14 cellular contexts compared by ENCODE assay signal in genomic region chr13:71603255-71603654, GRCh38.
"Had no signal": no experiment of that assay in that cellular context is flagged by ENCODE, and none has a peak within 500 bp of the region (broad histone marks: within the 10 kb centered on the region; RNA-seq: fewer than 3 reads in every experiment).

No MANE protein-coding gene starts in this region.

- DNase-seq: cortex of kidney; dorsolateral prefrontal cortex; effector CD8-positive, alpha-beta T cell; foreskin melanocyte; heart right ventricle; hypothalamus; islet precursor cell; mammary epithelial cell; naive thymus-derived CD4-positive, alpha-beta T cell; stimulated activated CD4-positive, alpha-beta T cell treated with anti-CD3 and anti-CD28 coated beads, Interleukin-2, amount 100 ng/mL, for 24 hours; stimulated activated CD4-positive, alpha-beta T cell treated with anti-CD3 and anti-CD28 coated beads, Interleukin-4, amount 100 ng/mL, for 4 hours; stimulated activated naive B cell treated with anti-CD40 and anti-IgM and Interleukin-4, amounts not matched to agents 10 μg/mL and 1 μg/mL and 100 μg/mL, for 72 hours; stimulated activated naive CD8-positive, alpha-beta T cell treated with anti-CD3 and anti-CD28 coated beads, Interleukin-15, amount 100 ng/mL, for 72 hours; transverse colon had no signal
